ENCODE assay signal across 9 cellular contexts in genomic region chr17:48465884-48466283, GRCh38. TPM values are rescaled to one million over a fixed set of nuclear protein-coding genes. Genes with fewer than 3 reads are reported as not detected.
"Had no signal": no experiment of that assay in that cellular context is flagged by ENCODE, and none has a peak within 500 bp of the region (broad histone marks: within the 10 kb centered on the region; RNA-seq: fewer than 3 reads in every experiment).

No MANE protein-coding gene starts in this region.

- H3K4me3 ChIP-seq: GM12878 had no signal

- FAIRE-seq: G401.6, GM12878, GM12891, GM12892, GM18507, GM19239 had no signal

- DNase-seq: GDM1, GF-D8 had no signal

- ATAC-seq: GM12878 had no signal

RNA-seq across cellular contexts. Expression of gene SKAP1, which starts 35.9 kb away (rescaled TPM):
- total RNA-seq: G401 had no signal
